In the genomic region with DNA sequence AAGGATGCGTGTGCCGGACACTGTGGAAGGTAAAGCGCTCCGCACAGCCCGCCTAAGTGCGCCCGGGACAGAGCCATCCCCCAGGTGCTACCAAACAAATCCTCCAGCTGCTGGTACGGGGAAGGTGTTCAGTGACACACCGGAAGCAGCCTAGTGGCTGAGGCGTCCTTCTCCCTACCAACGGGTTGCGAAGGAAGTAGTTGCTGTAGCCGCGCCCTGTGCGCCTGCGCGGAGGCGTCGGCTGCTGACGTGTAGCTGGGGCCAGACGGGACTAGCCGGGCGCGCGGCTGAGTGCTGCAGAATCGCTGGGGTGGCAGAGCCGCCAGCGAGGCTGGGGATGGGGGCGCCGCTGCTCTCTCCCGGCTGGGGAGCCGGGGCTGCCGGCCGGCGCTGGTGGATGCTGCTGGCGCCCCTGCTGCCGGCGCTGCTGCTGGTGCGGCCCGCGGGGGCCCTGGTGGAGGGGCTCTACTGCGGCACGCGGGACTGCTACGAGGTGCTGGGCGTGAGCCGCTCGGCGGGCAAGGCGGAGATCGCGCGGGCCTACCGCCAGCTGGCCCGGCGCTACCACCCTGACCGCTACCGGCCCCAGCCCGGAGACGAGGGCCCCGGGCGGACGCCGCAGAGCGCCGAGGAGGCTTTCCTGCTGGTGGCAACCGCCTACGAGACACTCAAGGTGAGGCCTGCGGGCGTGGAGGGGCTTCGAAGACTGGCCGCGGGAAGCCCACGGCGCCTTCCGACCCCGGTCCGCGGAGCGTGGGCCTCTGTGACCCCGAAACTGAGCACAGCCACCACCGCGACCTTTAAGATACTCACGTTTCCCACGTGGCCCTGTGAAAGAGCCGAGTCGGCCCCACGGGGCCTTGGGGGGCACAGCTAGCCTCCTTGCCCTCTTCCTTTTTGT, we compare ENCODE assay signal across 1 cellular context.
TF ChIP-seq lines count a peak whose summit lies in the region.

DNAJC25 (plus strand) TSS at position 264 of the 901 bp plus-strand sequence; CDS start at position 338, 74 bp downstream.

TF ChIP-seq in HepG2, 621 proteins besides CTCF, POLR2A, EP300 and RAD21 (continued from another document and continues in another):
- TF ChIP-seq, protein P1, sequence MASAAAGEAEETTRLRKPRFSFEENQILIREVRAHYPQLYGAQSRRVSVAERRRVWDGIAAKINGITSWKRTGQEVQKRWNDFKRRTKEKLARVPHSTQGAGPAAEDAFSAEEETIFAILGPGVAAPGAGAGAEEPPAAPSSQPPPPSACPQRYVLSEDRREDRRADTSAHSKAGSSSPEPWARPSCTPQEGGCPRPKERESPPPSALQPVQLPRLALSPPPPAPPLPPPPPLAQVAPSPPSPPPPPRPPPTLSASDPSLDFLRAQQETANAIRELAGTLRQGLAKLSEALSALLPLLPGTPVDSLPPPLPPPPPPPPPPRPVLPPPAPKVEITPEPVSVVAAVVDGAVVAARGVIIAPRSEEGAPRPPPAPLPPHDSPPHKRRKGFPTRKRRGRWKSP (CRISPR knock-in tag; IDR thresholded peaks at IDR 0.05) = peak; percentile 64
- TF ChIP-seq ZNF597 (CRISPR knock-in tag; IDR thresholded peaks at IDR 0.05) (no peak), KLF15 (CRISPR knock-in tag; IDR thresholded peaks at IDR 0.05; ENCODE audit: borderline replicate concordance) (0 out of 2 replicates have a peak, but pooled peaks have one; percentile 81), ZNF749 (CRISPR knock-in tag; IDR thresholded peaks at IDR 0.05; ENCODE audit: borderline replicate concordance) (no peak), GPN1 (CRISPR knock-in tag; IDR thresholded peaks at IDR 0.05; ENCODE audit: borderline replicate concordance) (0 out of 2 replicates have a peak, but pooled peaks have one; percentile 19), NPAS2 (CRISPR knock-in tag; IDR thresholded peaks at IDR 0.05; ENCODE audit: borderline replicate concordance) (no peak), ZNF263 (CRISPR knock-in tag; IDR thresholded peaks at IDR 0.05) (peak; percentile 68; the same call in 1 of the 2 replicates), KDM5B (CRISPR knock-in tag; IDR thresholded peaks at IDR 0.05; ENCODE audit: borderline replicate concordance) (peak; percentile 90), NR0B2 (CRISPR knock-in tag; IDR thresholded peaks at IDR 0.05) (peak; percentile 50), SP140L (CRISPR knock-in tag; IDR thresholded peaks at IDR 0.05; ENCODE audit: borderline replicate concordance) (no peak), ZNF772 (CRISPR knock-in tag; IDR thresholded peaks at IDR 0.05) (peak; percentile 77), ZNF550 (CRISPR knock-in tag; IDR thresholded peaks at IDR 0.05; ENCODE audit: borderline replicate concordance) (no peak), ZBTB26 (CRISPR knock-in tag; IDR thresholded peaks at IDR 0.05; ENCODE audit: borderline replicate concordance) (peak; percentile 69; the same call in 1 of the 2 replicates), FOXK1 (CRISPR knock-in tag; IDR thresholded peaks at IDR 0.05; ENCODE audit: borderline replicate concordance, low read depth) (peak; percentile 81; the same call in 1 of the 2 replicates), BHLHE40 (IDR thresholded peaks at IDR 0.05; ENCODE audit: low read length) (0 out of 2 replicates have a peak, but pooled peaks have one; percentile 4), ZNF644 (CRISPR knock-in tag; IDR thresholded peaks at IDR 0.05; ENCODE audit: low read depth) (0 out of 2 replicates have a peak, but pooled peaks have one; percentile 36), CBX5 (CRISPR knock-in tag; IDR thresholded peaks at IDR 0.05; ENCODE audit: borderline replicate concordance) (peak; percentile 96; the same call in 1 of the 2 replicates), ZNF567 (CRISPR knock-in tag; IDR thresholded peaks at IDR 0.05; ENCODE audit: borderline replicate concordance) (no peak), ZEB1 (IDR thresholded peaks at IDR 0.05; ENCODE audit: insufficient replicate concordance, low read depth) (peak; percentile 94), XBP1 (CRISPR knock-in tag; IDR thresholded peaks at IDR 0.05) (peak; percentile 96), ZBTB42 (CRISPR knock-in tag; IDR thresholded peaks at IDR 0.05) (peak; percentile 62; the same call in 1 of the 2 replicates), FOSL2 (CRISPR knock-in tag; IDR thresholded peaks at IDR 0.05) (peak; percentile 73; the same call in 1 of the 2 replicates), GATAD1 (CRISPR knock-in tag; IDR thresholded peaks at IDR 0.05) (peak; percentile 93), TARDBP (CRISPR knock-in tag; IDR thresholded peaks at IDR 0.05) (peak; percentile 84), CHD2 (IDR thresholded peaks at IDR 0.05; ENCODE audit: low read depth, low read length) (peak; percentile 47; the same call in 1 of the 2 replicates), ZSCAN21 (CRISPR knock-in tag; IDR thresholded peaks at IDR 0.05; ENCODE audit: borderline replicate concordance) (peak; percentile 66; the same call in 1 of the 2 replicates), ZFP37 (CRISPR knock-in tag; IDR thresholded peaks at IDR 0.05; ENCODE audit: borderline replicate concordance) (no peak; the same call in 1 of the 2 replicates), NFRKB (IDR thresholded peaks at IDR 0.05) (no peak), NFYC (CRISPR knock-in tag; IDR thresholded peaks at IDR 0.05) (peak; percentile 43; the same call in 1 of the 2 replicates), ZNF839 (CRISPR knock-in tag; IDR thresholded peaks at IDR 0.05; ENCODE audit: borderline replicate concordance) (no peak; the same call in 1 of the 2 replicates), ZNF335 (CRISPR knock-in tag; IDR thresholded peaks at IDR 0.05) (0 out of 2 replicates have a peak, but pooled peaks have one; percentile 34), KLF6 (CRISPR knock-in tag; IDR thresholded peaks at IDR 0.05) (peak; percentile 79; the same call in 1 of the 2 replicates), FOXO1 (CRISPR knock-in tag; IDR thresholded peaks at IDR 0.05) (peak; percentile 77), HMG20A (CRISPR knock-in tag; IDR thresholded peaks at IDR 0.05; ENCODE audit: borderline replicate concordance) (peak; percentile 61; the same call in 1 of the 2 replicates), BCL6 (CRISPR knock-in tag; IDR thresholded peaks at IDR 0.05) (peak; percentile 62), ZSCAN31 (CRISPR knock-in tag; IDR thresholded peaks at IDR 0.05; ENCODE audit: low read depth) (peak; percentile 90), NFE2L1 (CRISPR knock-in tag; IDR thresholded peaks at IDR 0.05; ENCODE audit: borderline replicate concordance) (no peak), ZNF776 (CRISPR knock-in tag; IDR thresholded peaks at IDR 0.05) (peak; percentile 80), ZNF766 (CRISPR knock-in tag; IDR thresholded peaks at IDR 0.05; ENCODE audit: borderline replicate concordance) (peak; percentile 53)
- TF ChIP-seq, protein P2, sequence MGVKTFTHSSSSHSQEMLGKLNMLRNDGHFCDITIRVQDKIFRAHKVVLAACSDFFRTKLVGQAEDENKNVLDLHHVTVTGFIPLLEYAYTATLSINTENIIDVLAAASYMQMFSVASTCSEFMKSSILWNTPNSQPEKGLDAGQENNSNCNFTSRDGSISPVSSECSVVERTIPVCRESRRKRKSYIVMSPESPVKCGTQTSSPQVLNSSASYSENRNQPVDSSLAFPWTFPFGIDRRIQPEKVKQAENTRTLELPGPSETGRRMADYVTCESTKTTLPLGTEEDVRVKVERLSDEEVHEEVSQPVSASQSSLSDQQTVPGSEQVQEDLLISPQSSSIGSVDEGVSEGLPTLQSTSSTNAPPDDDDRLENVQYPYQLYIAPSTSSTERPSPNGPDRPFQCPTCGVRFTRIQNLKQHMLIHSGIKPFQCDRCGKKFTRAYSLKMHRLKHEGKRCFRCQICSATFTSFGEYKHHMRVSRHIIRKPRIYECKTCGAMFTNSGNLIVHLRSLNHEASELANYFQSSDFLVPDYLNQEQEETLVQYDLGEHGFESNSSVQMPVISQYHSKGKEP (CRISPR knock-in tag; IDR thresholded peaks at IDR 0.05) = peak; percentile 14
- TF ChIP-seq, protein P3, sequence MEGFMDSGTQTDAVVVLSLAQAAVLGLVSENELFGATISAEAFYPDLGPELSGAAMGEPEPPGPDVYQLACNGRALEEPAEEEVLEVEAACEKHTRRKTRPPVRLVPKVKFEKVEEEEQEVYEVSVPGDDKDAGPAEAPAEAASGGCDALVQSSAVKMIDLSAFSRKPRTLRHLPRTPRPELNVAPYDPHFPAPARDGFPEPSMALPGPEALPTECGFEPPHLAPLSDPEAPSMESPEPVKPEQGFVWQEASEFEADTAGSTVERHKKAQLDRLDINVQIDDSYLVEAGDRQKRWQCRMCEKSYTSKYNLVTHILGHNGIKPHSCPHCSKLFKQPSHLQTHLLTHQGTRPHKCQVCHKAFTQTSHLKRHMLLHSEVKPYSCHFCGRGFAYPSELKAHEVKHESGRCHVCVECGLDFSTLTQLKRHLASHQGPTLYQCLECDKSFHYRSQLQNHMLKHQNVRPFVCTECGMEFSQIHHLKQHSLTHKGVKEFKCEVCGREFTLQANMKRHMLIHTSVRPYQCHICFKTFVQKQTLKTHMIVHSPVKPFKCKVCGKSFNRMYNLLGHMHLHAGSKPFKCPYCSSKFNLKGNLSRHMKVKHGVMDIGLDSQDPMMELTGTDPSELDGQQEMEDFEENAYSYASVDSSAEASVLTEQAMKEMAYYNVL (CRISPR knock-in tag; IDR thresholded peaks at IDR 0.05; ENCODE audit: borderline replicate concordance) = peak; percentile 76; the same call in 1 of the 2 replicates
- TF ChIP-seq, protein P4, sequence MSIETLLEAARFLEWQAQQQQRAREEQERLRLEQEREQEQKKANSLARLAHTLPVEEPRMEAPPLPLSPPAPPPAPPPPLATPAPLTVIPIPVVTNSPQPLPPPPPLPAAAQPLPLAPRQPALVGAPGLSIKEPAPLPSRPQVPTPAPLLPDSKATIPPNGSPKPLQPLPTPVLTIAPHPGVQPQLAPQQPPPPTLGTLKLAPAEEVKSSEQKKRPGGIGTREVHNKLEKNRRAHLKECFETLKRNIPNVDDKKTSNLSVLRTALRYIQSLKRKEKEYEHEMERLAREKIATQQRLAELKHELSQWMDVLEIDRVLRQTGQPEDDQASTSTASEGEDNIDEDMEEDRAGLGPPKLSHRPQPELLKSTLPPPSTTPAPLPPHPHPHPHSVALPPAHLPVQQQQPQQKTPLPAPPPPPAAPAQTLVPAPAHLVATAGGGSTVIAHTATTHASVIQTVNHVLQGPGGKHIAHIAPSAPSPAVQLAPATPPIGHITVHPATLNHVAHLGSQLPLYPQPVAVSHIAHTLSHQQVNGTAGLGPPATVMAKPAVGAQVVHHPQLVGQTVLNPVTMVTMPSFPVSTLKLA (IDR thresholded peaks at IDR 0.05) = peak; percentile 32
- TF ChIP-seq, protein P5, sequence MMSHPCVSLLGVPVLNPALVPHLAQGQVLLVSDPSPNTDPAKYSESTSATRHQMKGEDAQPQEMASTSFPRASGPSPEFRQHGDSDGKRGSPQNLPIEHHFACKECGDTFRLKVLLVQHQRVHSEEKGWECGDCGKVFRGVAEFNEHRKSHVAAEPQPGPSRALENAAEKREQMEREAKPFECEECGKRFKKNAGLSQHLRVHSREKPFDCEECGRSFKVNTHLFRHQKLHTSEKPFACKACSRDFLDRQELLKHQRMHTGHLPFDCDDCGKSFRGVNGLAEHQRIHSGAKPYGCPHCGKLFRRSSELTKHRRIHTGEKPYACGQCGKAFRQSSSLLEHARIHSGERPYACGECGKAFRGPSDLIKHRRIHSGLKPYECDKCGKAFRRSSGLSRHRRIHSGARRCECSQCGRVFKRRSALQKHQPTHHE (CRISPR knock-in tag; IDR thresholded peaks at IDR 0.05; ENCODE audit: borderline replicate concordance) = peak; percentile 89
- TF ChIP-seq, protein P6, sequence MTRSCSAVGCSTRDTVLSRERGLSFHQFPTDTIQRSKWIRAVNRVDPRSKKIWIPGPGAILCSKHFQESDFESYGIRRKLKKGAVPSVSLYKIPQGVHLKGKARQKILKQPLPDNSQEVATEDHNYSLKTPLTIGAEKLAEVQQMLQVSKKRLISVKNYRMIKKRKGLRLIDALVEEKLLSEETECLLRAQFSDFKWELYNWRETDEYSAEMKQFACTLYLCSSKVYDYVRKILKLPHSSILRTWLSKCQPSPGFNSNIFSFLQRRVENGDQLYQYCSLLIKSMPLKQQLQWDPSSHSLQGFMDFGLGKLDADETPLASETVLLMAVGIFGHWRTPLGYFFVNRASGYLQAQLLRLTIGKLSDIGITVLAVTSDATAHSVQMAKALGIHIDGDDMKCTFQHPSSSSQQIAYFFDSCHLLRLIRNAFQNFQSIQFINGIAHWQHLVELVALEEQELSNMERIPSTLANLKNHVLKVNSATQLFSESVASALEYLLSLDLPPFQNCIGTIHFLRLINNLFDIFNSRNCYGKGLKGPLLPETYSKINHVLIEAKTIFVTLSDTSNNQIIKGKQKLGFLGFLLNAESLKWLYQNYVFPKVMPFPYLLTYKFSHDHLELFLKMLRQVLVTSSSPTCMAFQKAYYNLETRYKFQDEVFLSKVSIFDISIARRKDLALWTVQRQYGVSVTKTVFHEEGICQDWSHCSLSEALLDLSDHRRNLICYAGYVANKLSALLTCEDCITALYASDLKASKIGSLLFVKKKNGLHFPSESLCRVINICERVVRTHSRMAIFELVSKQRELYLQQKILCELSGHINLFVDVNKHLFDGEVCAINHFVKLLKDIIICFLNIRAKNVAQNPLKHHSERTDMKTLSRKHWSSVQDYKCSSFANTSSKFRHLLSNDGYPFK (CRISPR knock-in tag; IDR thresholded peaks at IDR 0.05; ENCODE audit: borderline replicate concordance) = peak; percentile 55; the same call in 1 of the 2 replicates
